ENCODE assay signal across 12 cellular contexts in the genomic region with DNA sequence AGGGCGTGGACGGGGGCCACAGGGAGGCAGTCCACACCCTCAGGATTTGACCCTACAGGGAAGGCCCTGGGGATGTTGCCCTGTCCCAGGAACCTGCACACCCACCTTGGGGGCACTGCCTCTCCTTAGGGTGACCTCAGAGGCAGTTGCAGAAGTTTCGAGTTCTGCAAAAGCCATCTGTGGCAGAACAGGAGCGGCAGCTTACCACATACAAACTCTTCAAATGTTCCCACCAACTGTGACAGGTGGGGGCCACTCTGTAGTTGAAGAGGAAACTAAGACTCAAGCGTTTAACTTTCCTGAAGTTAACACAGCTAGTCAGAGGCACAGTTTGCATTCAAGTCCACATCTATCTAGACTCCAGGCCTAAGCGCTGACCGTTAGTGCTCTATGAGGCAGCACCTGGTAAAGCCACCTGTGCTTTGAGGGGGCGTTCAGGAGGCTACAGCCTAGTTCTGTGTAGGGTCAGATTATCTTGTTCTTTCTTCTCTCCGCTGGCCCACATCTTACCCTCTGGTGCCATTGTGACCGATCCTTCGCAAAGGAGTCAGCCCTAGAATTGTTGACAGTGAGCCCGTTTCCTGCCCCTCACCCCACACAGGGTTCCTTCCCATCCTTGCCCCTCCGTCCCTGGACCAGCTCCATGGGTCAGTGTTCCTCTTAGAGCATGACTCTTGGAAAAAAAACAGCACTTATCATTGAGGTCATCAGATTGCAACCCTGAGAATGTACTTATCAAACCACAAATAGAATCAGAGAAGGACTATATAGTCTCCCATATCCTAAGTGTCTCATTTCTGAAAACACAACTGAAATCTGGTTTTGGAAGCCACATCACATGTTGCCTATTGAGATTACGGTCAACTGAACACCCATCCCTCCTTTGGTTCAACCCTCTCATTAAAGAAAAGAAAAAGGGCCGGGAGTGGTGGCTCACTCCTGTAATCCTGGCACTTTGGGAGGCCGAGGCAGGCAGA. TPM values are rescaled to one million over a fixed set of nuclear protein-coding genes. Genes with fewer than 3 reads are reported as not detected.
DNase-seq lines count a peak whose midpoint lies in the region; ATAC-seq, FAIRE-seq and TF ChIP-seq lines count a peak whose summit lies in the region.
"Had no signal": no experiment of that assay in that cellular context is flagged by ENCODE, and none has a peak within 500 bp of the region (broad histone marks: within the 10 kb centered on the region; RNA-seq: fewer than 3 reads in every experiment).

No MANE protein-coding gene starts in this region.

- no peak overlapping the region for H2BK15ac ChIP-seq in H9 (ENCODE audit: low read depth, low read length)

- H2AFZ ChIP-seq in H9 (ENCODE audit: low read length) = no peak overlapping the region

- no CpG with 5 or more reads among the region's 16 CpGs for WGBS in H9 (ENCODE audit: extremely low coverage, insufficient read length, low lambda C conversion rate)

- DNase-seq in H9 = no peak
- peak; percentile 6 for DNase-seq in RCC 7860 (ENCODE audit: low spot score)
- no peak for DNase-seq in superior temporal gyrus (ENCODE audit: extremely low spot score)
- DNase-seq in HUDEP-2 (lab: John Stamatoyannopoulos, UW; ENCODE audit: unreplicated experiment in 76 of 76) = no peak
- no peak for DNase-seq in putamen (ENCODE audit: low spot score)
- DNase-seq in NCI-H526 treated with DMSO at 0.1 percent for 48 hours (lab: John Stamatoyannopoulos, UW) = no peak
- DNase-seq: aorta; NCI-H2029; stimulated activated CD4-positive, alpha-beta T cell treated with anti-CD3 and anti-CD28 coated beads, Interleukin-4, amount 100 ng/mL, for 1 hour had no signal

- H2BK120ac ChIP-seq in H9 (ENCODE audit: low read depth, low read length, poor library complexity, severe bottlenecking) = no peak overlapping the region

- H3K36me3 Mint-ChIP-seq in H9 (ENCODE audit: insufficient read depth in 1 of 3, low read depth in 3 of 3) = peaks cover 3 to 47% (median 45%) of the 10 kb centered on the region in 3 experiments

- FAIRE-seq in RCC 7860 (lab: Jason Lieb, UNC) = no peak

- no peaks in the 10 kb centered on the region for H3K79me2 ChIP-seq in H9 (ENCODE audit: insufficient read depth, low read length)

- H3K79me1 ChIP-seq in H9 (ENCODE audit: insufficient read depth, low read depth, low read length, poor library complexity, severe bottlenecking) = no peaks in the 10 kb centered on the region

- H3K27ac Mint-ChIP-seq in H9 = peak overlapping the region; percentile 50 to 71 (median 59); a peak in 6 of 7 replicates
- H3K27ac Mint-ChIP-seq: T-helper 1 cell treated with Interleukin-12 subunit alpha and Interleukin-12 subunit beta and Interleukin-4 antibody, amounts not matched to agents 30 μg/mL and 1 μg/mL, for 36 hours had no signal

- H3T11ph ChIP-seq in H9 (ENCODE audit: low read length) = no peak overlapping the region

- H4K5ac ChIP-seq in H9 (ENCODE audit: insufficient read length, low read depth, low read length) = no peak overlapping the region

- no peak overlapping the region for H3K4ac ChIP-seq in H9 (ENCODE audit: low read depth, low read length)

- H3K18ac ChIP-seq in H9 (ENCODE audit: insufficient read length, low read depth, low read length) = no peak overlapping the region

- no peaks in the 10 kb centered on the region for H3K9me3 Mint-ChIP-seq in H9
- H3K9me3 Mint-ChIP-seq: T-helper 1 cell treated with Interleukin-12 subunit alpha and Interleukin-12 subunit beta and Interleukin-4 antibody, amounts not matched to agents 30 μg/mL and 1 μg/mL, for 36 hours had no signal

- H3K4me1 ChIP-seq in H9 (ENCODE audit: insufficient read depth, low read length) (peaks cover 12% of the 10 kb centered on the region; the same call in 1 of the 2 replicates), neutrophil (ENCODE audit: control insufficient read depth in 1 of 2, insufficient read depth in 1 of 2, low read depth in 1 of 2, low read length in 1 of 2) (peaks cover 12 to 18% of the 10 kb centered on the region in 2 experiments)

- H3K27me3 ChIP-seq in H9 (ENCODE audit: insufficient read depth, low read length) (no peaks in the 10 kb centered on the region), neutrophil (no peaks in the 10 kb centered on the region)

- no peaks in the 10 kb centered on the region for H3K36me3 ChIP-seq in neutrophil

- H4K91ac ChIP-seq in H9 (ENCODE audit: insufficient read length, low read depth, low read length) = no peak overlapping the region

- H3K27ac ChIP-seq in H9 (ENCODE audit: insufficient read length, low read depth, low read length) = no peak overlapping the region
- H3K27ac ChIP-seq in neutrophil = peak overlapping the region; percentile 51

- H3K4me1 Mint-ChIP-seq in H9 = peaks cover 46 to 50% of the 10 kb centered on the region in 2 experiments

- no peak overlapping the region for H4K8ac ChIP-seq in H9 (replicated peaks; ENCODE audit: insufficient read length, low read depth, low read length)

- H3K4me2 ChIP-seq in H9 (ENCODE audit: insufficient read depth, insufficient read length, low read length) = no peak overlapping the region

- H2AK5ac ChIP-seq in H9 (ENCODE audit: insufficient read length, low read length) = no peak overlapping the region

- no peak overlapping the region for H2BK12ac ChIP-seq in H9 (ENCODE audit: insufficient read length, low read depth, low read length)

- TF ChIP-seq CTCF in H9 (conservative IDR thresholded peaks at IDR 0.05) (no peak), neutrophil (IDR thresholded peaks at IDR 0.05) (no peak)

- H3K23me2 ChIP-seq in H9 (ENCODE audit: insufficient read length, low read depth, low read length, poor library complexity, severe bottlenecking) = no peaks in the 10 kb centered on the region

- H4K20me1 ChIP-seq in H9 (ENCODE audit: control insufficient read depth, insufficient read depth, insufficient read length) = no peaks in the 10 kb centered on the region

- H3K56ac ChIP-seq in H9 (ENCODE audit: insufficient read length, low read depth, low read length) = no peak overlapping the region

- peak; percentile 58 for ATAC-seq in GM18505 (IDR thresholded peaks at IDR 0.05; ENCODE audit: unreplicated experiment)

- H3K23ac ChIP-seq in H9 (ENCODE audit: insufficient read length, low read depth, low read length) = no peak overlapping the region

- H3K9me3 ChIP-seq in H9 (ENCODE audit: control insufficient read depth, low read depth, low read length) (no peaks in the 10 kb centered on the region), neutrophil (no peaks in the 10 kb centered on the region)

- no peak overlapping the region for H3K9ac ChIP-seq in H9 (ENCODE audit: extremely low read depth, insufficient read length, low read length)

- H3K4me3 ChIP-seq in neutrophil (ENCODE audit: low read depth in 1 of 2, low read length in 1 of 2) = no peak overlapping the region

- no peak overlapping the region for H2BK5ac ChIP-seq in H9 (ENCODE audit: insufficient read length, low read length)

- H3K14ac ChIP-seq in H9 (ENCODE audit: insufficient read depth, low read length) = no peak overlapping the region

- H3K27me3 Mint-ChIP-seq in H9 (ENCODE audit: low read depth) = no peaks in the 10 kb centered on the region

- peak; percentile 24 for TF ChIP-seq POLR2A in GM18505 (IDR thresholded peaks at IDR 0.05; ENCODE audit: borderline replicate concordance, extremely low read depth, insufficient read depth, insufficient read length)

- H2BK20ac ChIP-seq in H9 (ENCODE audit: low read depth, low read length, poor library complexity, severe bottlenecking) = no peak overlapping the region

- no peak overlapping the region for H3K4me3 Mint-ChIP-seq in H9
- H3K4me3 Mint-ChIP-seq: T-helper 1 cell treated with Interleukin-12 subunit alpha and Interleukin-12 subunit beta and Interleukin-4 antibody, amounts not matched to agents 30 μg/mL and 1 μg/mL, for 36 hours had no signal

RNA-seq across cellular contexts. Expression of a gene that starts 45.4 kb away (rescaled TPM):
- total RNA-seq in H9 (2021) = 202 and 237 TPM in 2 replicates
